Comparison of ENCODE assay signal across 18 cellular contexts in genomic region chr5:155564541-155564940, GRCh38.
"Had no signal": no experiment of that assay in that cellular context is flagged by ENCODE, and none has a peak within 500 bp of the region (broad histone marks: within the 10 kb centered on the region; RNA-seq: fewer than 3 reads in every experiment).

No MANE protein-coding gene starts in this region.

- ATAC-seq: left colon; natural killer cell treated with Interleukin-12 subunit alpha and Interleukin-12 subunit beta and Interleukin-15 and Interleukin-18, amount 100 ng/mL, for 72 hours; pancreas; right cardiac atrium; upper lobe of right lung had no signal

- H3K4me2 ChIP-seq: neural progenitor cell, smooth muscle cell had no signal

- H3K36me3 Mint-ChIP-seq: natural killer cell treated with Interleukin-12 subunit alpha and Interleukin-12 subunit beta and Interleukin-15 and Interleukin-18, amount 100 ng/mL, for 72 hours; neural progenitor cell had no signal

- H3K4me3 ChIP-seq: dorsolateral prefrontal cortex, neural progenitor cell, pancreas, smooth muscle cell, suprapubic skin, tibial nerve, upper lobe of right lung, vagina had no signal

- FAIRE-seq: pancreas had no signal

- H3K27ac ChIP-seq: dorsolateral prefrontal cortex, neural progenitor cell, pancreas, suprapubic skin, tibial nerve, upper lobe of right lung, vagina had no signal

- DNase-seq: cortex of kidney; dorsolateral prefrontal cortex; effector CD8-positive, alpha-beta T cell; foreskin melanocyte; hippocampal formation; left colon; pancreas; stimulated activated CD4-positive, alpha-beta T cell treated with anti-CD3 and anti-CD28 coated beads, Interleukin-2, amount 100 ng/mL, for 48 hours; stimulated activated naive CD4-positive, alpha-beta T cell treated with Interleukin-2 at 50 U/mL for 16 hours; upper lobe of right lung had no signal

- H3K9ac ChIP-seq: neural progenitor cell had no signal

- H3K4me3 Mint-ChIP-seq: natural killer cell treated with Interleukin-12 subunit alpha and Interleukin-12 subunit beta and Interleukin-15 and Interleukin-18, amount 100 ng/mL, for 72 hours; neural progenitor cell had no signal

- H3K27me3 ChIP-seq: neural progenitor cell, pancreas, suprapubic skin, tibial nerve, upper lobe of right lung, vagina had no signal

- H3K27ac Mint-ChIP-seq: natural killer cell treated with Interleukin-12 subunit alpha and Interleukin-12 subunit beta and Interleukin-15 and Interleukin-18, amount 100 ng/mL, for 72 hours; neural progenitor cell; progenitor cell of endocrine pancreas had no signal

- H3K9me3 ChIP-seq: pancreas, suprapubic skin, upper lobe of right lung, vagina had no signal

- H3K36me3 ChIP-seq: neural progenitor cell, pancreas, suprapubic skin, tibial nerve, upper lobe of right lung, vagina had no signal

- H3K9me3 Mint-ChIP-seq: neural progenitor cell had no signal

- H3K4me1 ChIP-seq: neural progenitor cell, pancreas, suprapubic skin, tibial nerve, upper lobe of right lung, vagina had no signal
